ENCODE assay signal across 19 cellular contexts in genomic region chr20:11797161-11797560, GRCh38.
DNase-seq lines count a peak whose midpoint lies in the region; ATAC-seq, FAIRE-seq and TF ChIP-seq lines count a peak whose summit lies in the region.
"Had no signal": no experiment of that assay in that cellular context is flagged by ENCODE, and none has a peak within 500 bp of the region (broad histone marks: within the 10 kb centered on the region; RNA-seq: fewer than 3 reads in every experiment).

No MANE protein-coding gene starts in this region.

- H3K9me3 Mint-ChIP-seq in effector memory CD8-positive, alpha-beta T cell: peaks cover 10 to 13% of the 10 kb centered on the region in 2 donors

- H3K4me3 ChIP-seq in ACC112 (ENCODE audit: low read depth, low read length) (no peak overlapping the region), IMR-90 (ENCODE audit: insufficient read depth, low read depth, low read length) (no peak overlapping the region)
- H3K4me3 ChIP-seq: A549, HAP-1, SJCRH30 had no signal

- H2AFZ ChIP-seq in ACC112 (ENCODE audit: low read length, unreplicated experiment): peak overlapping the region; percentile 43
- H2AFZ ChIP-seq in IMR-90 (replicated peaks; ENCODE audit: low read length, poor library complexity): no peak overlapping the region

- no peak for TF ChIP-seq POLR2A in IMR-90 (IDR thresholded peaks at IDR 0.05; ENCODE audit: low read depth, low read length)

- H3K4me2 ChIP-seq in IMR-90 (ENCODE audit: low read depth, low read length): no peak overlapping the region; the same call in 1 of the 2 replicates
- H3K4me2 ChIP-seq: A549 had no signal

- no peak overlapping the region for H2BK20ac ChIP-seq in IMR-90 (ENCODE audit: low read depth, low read length)

- H3K27me3 ChIP-seq in ACC112 (ENCODE audit: insufficient read depth, low read length) (no peaks in the 10 kb centered on the region), IMR-90 (ENCODE audit: control insufficient read depth, insufficient read depth, low read length) (no peaks in the 10 kb centered on the region)

- H2BK15ac ChIP-seq in IMR-90 (ENCODE audit: low read depth, low read length): no peak overlapping the region

- no peaks in the 10 kb centered on the region for H3K36me3 Mint-ChIP-seq in effector memory CD8-positive, alpha-beta T cell (ENCODE audit: insufficient read depth)

- dilution Hi-C loops in IMR-90 (cut with HindIII; ENCODE audit: low sequenced_read_pairs, unreplicated experiment): no loop called here

- no peaks in the 10 kb centered on the region for H3K79me1 ChIP-seq in IMR-90 (ENCODE audit: low read depth in 1 of 2, low read length in 2 of 2)

- no peak for FAIRE-seq in GM19239 (lab: Jason Lieb, UNC)
- FAIRE-seq: A549, HTR-8/SVneo had no signal

- H3K14ac ChIP-seq in IMR-90 (replicated peaks; ENCODE audit: low read depth, low read length): no peak overlapping the region

- H2AK9ac ChIP-seq in IMR-90 (replicated peaks; ENCODE audit: low read depth, low read length, poor library complexity): no peak overlapping the region

- H3K79me2 ChIP-seq in ACC112 (ENCODE audit: control insufficient read depth, insufficient read depth, low read length, unreplicated experiment): no peaks in the 10 kb centered on the region

- H4K5ac ChIP-seq in IMR-90 (ENCODE audit: low read depth, low read length): no peak overlapping the region

- H3K4me1 Mint-ChIP-seq in effector memory CD8-positive, alpha-beta T cell (ENCODE audit: low read depth in 2 of 2): no peaks in the 10 kb centered on the region

- H4K20me1 ChIP-seq in IMR-90 (ENCODE audit: insufficient read depth, low read length): no peaks in the 10 kb centered on the region

- no peak for DNase-seq in IMR-90
- DNase-seq in amniotic epithelial cell (ENCODE audit: low read depth): peak; percentile 7
- DNase-seq in myocyte (ENCODE audit: low read depth): peak; percentile 50
- no peak for DNase-seq in effector memory CD8-positive, alpha-beta T cell
- no peak for DNase-seq in DMS79 treated with DMSO at 0.1 percent for 48 hours (lab: John Stamatoyannopoulos, UW)
- DNase-seq in GM19239 (ENCODE audit: insufficient read length, low spot score): no peak
- DNase-seq: NCI-H1436, NCI-H2081, NCI-H524 treated with DMSO at 0.1 percent for 48 hours, OCI-M1, SJCRH30, SW 1271 had no signal

- no TSS peak for BruUV-seq in IMR-90 (replicated peaks; lab: Mats Ljungman, UMichigan)

- H3K36me3 ChIP-seq in ACC112 (ENCODE audit: insufficient read depth, low read length): no peaks in the 10 kb centered on the region
- no peaks in the 10 kb centered on the region for H3K36me3 ChIP-seq in IMR-90 (ENCODE audit: control insufficient read depth, insufficient read depth, low read length)
- H3K36me3 ChIP-seq: HAP-1, SJCRH30 had no signal

- in situ Hi-C loops in IMR-90 (cut with MboI; ENCODE audit: low sequenced_read_pairs): no loop called here

- no peak overlapping the region for H2BK5ac ChIP-seq in IMR-90 (ENCODE audit: low read depth, low read length, poor library complexity, severe bottlenecking)

- no peak overlapping the region for H3K4me3 Mint-ChIP-seq in effector memory CD8-positive, alpha-beta T cell

- POLR2A ChIA-PET in IMR-90 (lab: Charles Lee; ENCODE audit: unreplicated experiment): no interaction called here

- no peak overlapping the region for H3K9ac ChIP-seq in IMR-90 (ENCODE audit: low read depth, low read length)

- no peak for TF ChIP-seq CTCF in IMR-90 (conservative IDR thresholded peaks at IDR 0.05; ENCODE audit: low read depth, low read length)

- TF ChIP-seq RAD21 in IMR-90 (IDR thresholded peaks at IDR 0.05; ENCODE audit: low read length): no peak

- 0 out of 2 replicates have a peak overlapping the region, but pooled peaks have one; percentile 21 for H3K56ac ChIP-seq in IMR-90 (ENCODE audit: extremely low read depth, insufficient read depth, low read length)

- no peak overlapping the region for H2AK5ac ChIP-seq in IMR-90 (ENCODE audit: low read depth, low read length)

- intact Hi-C loops in IMR-90 (cut with micrococcal nuclease): no loop called here

- H3K23ac ChIP-seq in IMR-90 (ENCODE audit: low read depth, low read length): no peak overlapping the region

- no peaks in the 10 kb centered on the region for H3K9me1 ChIP-seq in IMR-90 (ENCODE audit: insufficient read depth, low read length)

- H4K8ac ChIP-seq in IMR-90 (ENCODE audit: low read depth in 2 of 2, low read length in 2 of 2): no peak overlapping the region

- H3K27me3 Mint-ChIP-seq in effector memory CD8-positive, alpha-beta T cell: no peaks in the 10 kb centered on the region

- H3K9me3 ChIP-seq in IMR-90 (ENCODE audit: control insufficient read depth, insufficient read depth, low read length): no peaks in the 10 kb centered on the region
- H3K9me3 ChIP-seq: A549, HAP-1, SJCRH30 had no signal

- H3K18ac ChIP-seq in IMR-90 (ENCODE audit: low read depth, low read length): no peak overlapping the region

- CTCF ChIA-PET in IMR-90 (lab: Yijun Ruan, JAX): no interaction called here

- no peak overlapping the region for H3K27ac ChIP-seq in ACC112 (ENCODE audit: low read depth, low read length)
- H3K27ac ChIP-seq in IMR-90 (ENCODE audit: insufficient read depth, low read length): no peak overlapping the region
- H3K27ac ChIP-seq: A549, C4-2B, HL-60, SJCRH30 had no signal

- ATAC-seq in IMR-90 (ENCODE audit: low read depth) (no peak), HG03378 (IDR thresholded peaks at IDR 0.05; ENCODE audit: unreplicated experiment) (no peak)
- ATAC-seq in effector memory CD8-positive, alpha-beta T cell (replicated peaks): no peak
- ATAC-seq: A549 had no signal

- H3K4ac ChIP-seq in IMR-90 (ENCODE audit: low read depth, low read length): no peak overlapping the region

- H3K4me1 ChIP-seq in ACC112 (ENCODE audit: control insufficient read depth, insufficient read depth, low read length, unreplicated experiment) (peaks cover 7% of the 10 kb centered on the region), IMR-90 (ENCODE audit: control insufficient read depth, insufficient read depth, low read length) (peaks cover 2% of the 10 kb centered on the region; the same call in 1 of the 2 replicates)
- H3K4me1 ChIP-seq: A549, HAP-1, SJCRH30 had no signal

- H4K91ac ChIP-seq in IMR-90 (ENCODE audit: insufficient read depth, low read depth, low read length): no peak overlapping the region

- no peak overlapping the region for H2BK120ac ChIP-seq in IMR-90 (ENCODE audit: low read depth, low read length)

- H3K27ac Mint-ChIP-seq in effector memory CD8-positive, alpha-beta T cell: no peak overlapping the region

TF ChIP-seq in IMR-90, 13 proteins besides CTCF, POLR2A, EP300 and RAD21:
- TF ChIP-seq MXI1 (IDR thresholded peaks at IDR 0.05; ENCODE audit: borderline replicate concordance, low read depth, low read length) (no peak), ELK1 (IDR thresholded peaks at IDR 0.05; ENCODE audit: borderline replicate concordance, low read depth, low read length) (no peak), RCOR1 (IDR thresholded peaks at IDR 0.05; ENCODE audit: insufficient replicate concordance, low read length) (no peak), MAFK (IDR thresholded peaks at IDR 0.05; ENCODE audit: low read depth, low read length) (no peak), RFX5 (IDR thresholded peaks at IDR 0.05; ENCODE audit: low read depth, low read length) (no peak), USF2 (IDR thresholded peaks at IDR 0.05; ENCODE audit: low read depth, low read length) (no peak), MAZ (IDR thresholded peaks at IDR 0.05; ENCODE audit: borderline replicate concordance, low read depth, low read length) (no peak), CHD1 (IDR thresholded peaks at IDR 0.05; ENCODE audit: low read depth, low read length) (no peak), CEBPB (IDR thresholded peaks at IDR 0.05; ENCODE audit: low read depth, low read length) (no peak), FOS (IDR thresholded peaks at IDR 0.05; ENCODE audit: low read depth, low read length) (no peak), NFE2L2 (IDR thresholded peaks at IDR 0.05; ENCODE audit: low read depth, low read length) (no peak), BHLHE40 (IDR thresholded peaks at IDR 0.05; ENCODE audit: low read depth, low read length) (no peak), SMC3 (IDR thresholded peaks at IDR 0.05; ENCODE audit: low read depth, low read length) (no peak)

Comparison
In these comparisons a context has a peak if more than half of its experiments do, and no peak if none do; other contexts are left out.
1. DNase-seq: peak in amniotic epithelial cell (single experiment) and myocyte (single experiment); none in IMR-90 (single experiment), effector memory CD8-positive, alpha-beta T cell (0 of 3), DMS79 treated with DMSO at 0.1 percent for 48 hours (single experiment) and GM19239 (single experiment).